In the genomic region with DNA sequence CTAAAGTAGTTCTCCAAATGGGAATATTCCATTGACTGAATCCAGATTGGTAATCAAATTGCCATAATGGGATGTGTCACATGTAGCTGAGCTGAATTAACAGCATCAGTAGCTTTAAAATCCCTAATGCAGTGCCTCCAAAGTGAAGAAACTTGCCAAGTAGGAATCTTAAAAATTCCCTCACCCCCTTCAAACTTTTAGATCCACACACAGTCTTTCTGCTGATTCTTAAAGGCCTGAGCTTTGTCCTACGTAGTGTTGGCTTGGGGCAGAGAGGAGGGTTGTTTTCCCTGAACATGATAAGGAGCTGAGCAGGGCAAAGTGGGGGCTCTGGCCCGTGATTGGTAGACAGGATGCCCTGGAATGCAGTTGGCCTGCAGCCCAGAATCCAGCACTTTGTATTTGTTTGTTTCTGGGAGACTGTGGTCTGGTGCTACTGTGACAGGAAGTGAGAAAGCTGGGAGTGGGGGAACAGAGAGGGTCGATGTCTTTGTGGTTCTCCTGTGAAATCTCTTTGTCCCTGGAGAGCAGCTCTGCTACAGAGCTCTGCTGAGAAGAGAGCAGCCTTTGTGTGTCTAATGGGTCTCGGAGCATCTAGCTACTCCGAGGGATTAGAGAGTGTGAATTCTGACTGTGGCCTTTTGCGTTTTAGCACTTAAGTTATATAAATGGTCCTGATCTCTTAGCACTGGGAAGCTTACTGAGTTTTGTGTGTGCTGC, we compare ENCODE assay signal across 7 cellular contexts. TPM values are rescaled to one million over a fixed set of nuclear protein-coding genes. Genes with fewer than 3 reads are reported as not detected.
DNase-seq lines count a peak whose midpoint lies in the region; ATAC-seq, FAIRE-seq and TF ChIP-seq lines count a peak whose summit lies in the region.

No MANE protein-coding gene starts in this region.

- no peaks in the 10 kb centered on the region for H3K9me2 ChIP-seq in HCT116 (ENCODE audit: insufficient read depth)

- H3K27ac ChIP-seq in HCT116 (ENCODE audit: low read depth, low read length) (peak overlapping the region; percentile 89), esophagus (ENCODE audit: low read depth in 2 of 2, low read length in 1 of 2) (peak overlapping the region; percentile 87 to 96), mucosa of rectum (ENCODE audit: low read depth in 2 of 2, low read length in 2 of 2) (peak overlapping the region; percentile 94 to 95), aorta (ENCODE audit: low read depth in 1 of 2, low read length in 2 of 2) (peak overlapping the region; percentile 91 to 99)

- TF ChIP-seq RAD21 in HCT116 (IDR thresholded peaks at IDR 0.05; ENCODE audit: low read depth), result 0 out of 2 replicates have a peak, but pooled peaks have one; percentile 7

- peaks cover 100% of the 10 kb centered on the region for H3K79me2 ChIP-seq in HCT116 (ENCODE audit: insufficient read depth, low read length)

- H3K9me3 ChIP-seq in HCT116 (ENCODE audit: control insufficient read depth in 1 of 2, insufficient read depth in 1 of 2, low read depth in 1 of 2, low read length in 2 of 2) (no peaks in the 10 kb centered on the region), esophagus (ENCODE audit: control insufficient read depth in 2 of 2, insufficient read depth in 1 of 2, low read depth in 1 of 2, low read length in 1 of 2) (no peaks in the 10 kb centered on the region), mucosa of rectum (ENCODE audit: control insufficient read depth in 2 of 2, low read length in 2 of 2) (no peaks in the 10 kb centered on the region), aorta (ENCODE audit: control insufficient read depth, low read length) (no peaks in the 10 kb centered on the region)

- POLR2A ChIA-PET in HCT116 (lab: Charles Lee), result interaction anchor here (0.7 to 2.8 kb wide), 9 partner anchors 8 to 798 kb away, joined by 3 to 22 read pairs (median 6); a partner anchor contains a TSS

- WGBS in esophagus, 2 donors, result 10 to 11% methylated on average over 6 of the region's 6 CpGs
- 1% methylated on average over 6 of the region's 6 CpGs for WGBS in aorta, 2 donors

- RAD21 ChIA-PET in HCT116 (lab: Charles Lee; ENCODE audit: low non-redundant PET in 1 of 2, low total read pairs in 2 of 2, uncharacterized antibody in 2 of 2, unreplicated experiment in 2 of 2), result interaction anchor here (0.9 to 1.5 kb wide), 4 partner anchors 17 to 22 kb away, joined by 3 to 7 read pairs (median 4); a partner anchor contains a TSS

- no peak overlapping the region for H2AFZ ChIP-seq in HCT116 (ENCODE audit: low read depth, low read length, poor library complexity, severe bottlenecking)

- H3K9ac ChIP-seq in HCT116 (ENCODE audit: low read length) (peak overlapping the region; percentile 69), mucosa of rectum (ENCODE audit: low read depth in 1 of 2, low read length in 2 of 2) (peak overlapping the region; percentile 74 to 76)

- intact Hi-C loops in HCT116 (cut with micrococcal nuclease), result loop anchor here (2.0 kb wide), 1 partner anchor 16 kb away; no protein-coding TSS in a partner anchor
- intact Hi-C loops in aorta (cut with DNase I), result no loop called here

- TF ChIP-seq CTCF in HCT116 (IDR thresholded peaks at IDR 0.05 in 2 of 3, conservative IDR thresholded peaks at IDR 0.05 in 1 of 3; ENCODE audit: borderline replicate concordance in 1 of 3, insufficient read depth in 1 of 3, low read depth in 2 of 3, low read length in 2 of 3), result no peak

- peak overlapping the region; percentile 28 to 49 for H3K4me3 ChIP-seq in HCT116 (replicated peaks in 1 of 2; ENCODE audit: low read depth in 1 of 2, low read length in 2 of 2)
- H3K4me3 ChIP-seq in esophagus (ENCODE audit: low read depth in 1 of 2, low read length in 2 of 2), result peak overlapping the region in 1 of 2 donors; percentile 31
- H3K4me3 ChIP-seq in mucosa of rectum (ENCODE audit: low read length in 2 of 2), result peak overlapping the region; percentile 50 to 60
- H3K4me3 ChIP-seq in aorta (ENCODE audit: low read length in 2 of 2), result peak overlapping the region; percentile 12 to 43

- CTCF ChIA-PET in HCT116 (lab: Charles Lee), result interaction anchor here (0.9 to 4.5 kb wide), 3 partner anchors 17 to 27 kb away, joined by 3 to 30 read pairs (median 12); a partner anchor contains a TSS

- DNase-seq in HCT116 (ENCODE audit: low read depth, low spot score) (peak; percentile 89), RKO (ENCODE audit: low spot score) (peak; percentile 60), aorta (peak; percentile 90 to 91), GM19238 (ENCODE audit: insufficient read length, low spot score) (no peak), GM19239 (ENCODE audit: insufficient read length, low spot score) (no peak)

- peak; percentile 81 for ATAC-seq in HCT116
- ATAC-seq in aorta (ENCODE audit: low FRiP score), result peak; percentile 88

- no TSS peak for BruUV-seq in HCT116 (replicated peaks; lab: Mats Ljungman, UMichigan)

- no peaks in the 10 kb centered on the region; the same call in 1 of the 2 replicates for H4K20me1 ChIP-seq in HCT116 (ENCODE audit: insufficient read depth)

- TF ChIP-seq POLR2A in HCT116 (IDR thresholded peaks at IDR 0.05; ENCODE audit: borderline replicate concordance, extremely low read depth, insufficient read depth, insufficient read length), result no peak

- no peaks in the 10 kb centered on the region for H3K36me3 ChIP-seq in HCT116 (ENCODE audit: control insufficient read depth in 1 of 2, insufficient read depth in 2 of 2, low read length in 2 of 2)
- no peaks in the 10 kb centered on the region for H3K36me3 ChIP-seq in esophagus (ENCODE audit: control insufficient read depth in 2 of 2, insufficient read depth in 2 of 2, low read length in 1 of 2)
- no peaks in the 10 kb centered on the region for H3K36me3 ChIP-seq in mucosa of rectum (ENCODE audit: control insufficient read depth in 2 of 2, insufficient read depth in 2 of 2, low read length in 2 of 2)
- H3K36me3 ChIP-seq in aorta (ENCODE audit: control insufficient read depth in 1 of 2, insufficient read depth in 2 of 2, low read length in 1 of 2), result no peaks in the 10 kb centered on the region

- FAIRE-seq in GM19239 (lab: Jason Lieb, UNC), result no peak

- H3K4me2 ChIP-seq in HCT116 (ENCODE audit: low read length), result peak overlapping the region; percentile 72

- H3K27me3 ChIP-seq in HCT116 (ENCODE audit: insufficient read depth, low read length) (no peaks in the 10 kb centered on the region), esophagus (ENCODE audit: control insufficient read depth in 1 of 2, insufficient read depth in 2 of 2, low read length in 2 of 2) (no peaks in the 10 kb centered on the region), mucosa of rectum (ENCODE audit: control insufficient read depth in 2 of 2, insufficient read depth in 2 of 2, low read length in 2 of 2) (no peaks in the 10 kb centered on the region), aorta (ENCODE audit: control insufficient read depth in 1 of 2, insufficient read depth in 2 of 2, low read length in 1 of 2) (no peaks in the 10 kb centered on the region)

- H3K4me1 ChIP-seq in HCT116 (ENCODE audit: control insufficient read depth in 1 of 2, insufficient read depth in 2 of 2, low read length in 2 of 2) (peaks cover 88 to 98% of the 10 kb centered on the region in 2 experiments), esophagus (ENCODE audit: control insufficient read depth in 2 of 2, insufficient read depth in 2 of 2, low read length in 1 of 2) (peaks cover 8 to 10% of the 10 kb centered on the region in 2 donors), mucosa of rectum (ENCODE audit: control insufficient read depth in 2 of 2, insufficient read depth in 2 of 2, low read length in 2 of 2) (peaks cover 73 to 89% of the 10 kb centered on the region in 2 donors), aorta (ENCODE audit: control insufficient read depth in 1 of 2, insufficient read depth in 2 of 2, low read length in 2 of 2) (peaks cover 16 to 32% of the 10 kb centered on the region in 2 donors)

TF ChIP-seq in HCT116, 20 proteins besides CTCF, POLR2A, EP300 and RAD21 (continues in another document):
- TF ChIP-seq, protein P1, sequence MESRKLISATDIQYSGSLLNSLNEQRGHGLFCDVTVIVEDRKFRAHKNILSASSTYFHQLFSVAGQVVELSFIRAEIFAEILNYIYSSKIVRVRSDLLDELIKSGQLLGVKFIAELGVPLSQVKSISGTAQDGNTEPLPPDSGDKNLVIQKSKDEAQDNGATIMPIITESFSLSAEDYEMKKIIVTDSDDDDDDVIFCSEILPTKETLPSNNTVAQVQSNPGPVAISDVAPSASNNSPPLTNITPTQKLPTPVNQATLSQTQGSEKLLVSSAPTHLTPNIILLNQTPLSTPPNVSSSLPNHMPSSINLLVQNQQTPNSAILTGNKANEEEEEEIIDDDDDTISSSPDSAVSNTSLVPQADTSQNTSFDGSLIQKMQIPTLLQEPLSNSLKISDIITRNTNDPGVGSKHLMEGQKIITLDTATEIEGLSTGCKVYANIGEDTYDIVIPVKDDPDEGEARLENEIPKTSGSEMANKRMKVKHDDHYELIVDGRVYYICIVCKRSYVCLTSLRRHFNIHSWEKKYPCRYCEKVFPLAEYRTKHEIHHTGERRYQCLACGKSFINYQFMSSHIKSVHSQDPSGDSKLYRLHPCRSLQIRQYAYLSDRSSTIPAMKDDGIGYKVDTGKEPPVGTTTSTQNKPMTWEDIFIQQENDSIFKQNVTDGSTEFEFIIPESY (IDR thresholded peaks at IDR 0.05; ENCODE audit: extremely low read depth, insufficient replicate concordance, low read length), result no peak
- TF ChIP-seq POLR2AphosphoS5 (IDR thresholded peaks at IDR 0.05; ENCODE audit: low read depth, low read length) (peak; percentile 68), EZH2 (IDR thresholded peaks at IDR 0.05) (no peak), FOSL1 (IDR thresholded peaks at IDR 0.05; ENCODE audit: low read depth) (peak; percentile 48; the same call in 1 of the 2 replicates), CEBPB (IDR thresholded peaks at IDR 0.05; ENCODE audit: low read depth) (0 out of 2 replicates have a peak, but pooled peaks have one; percentile 23), CBX3 (IDR thresholded peaks at IDR 0.05; ENCODE audit: low read depth) (peak; percentile 76; the same call in 1 of the 2 replicates), EZH2phosphoT487 (IDR thresholded peaks at IDR 0.05; ENCODE audit: borderline replicate concordance) (no peak)

RNA-seq across cellular contexts. Expression of a gene that starts 16.9 kb away (rescaled TPM):
- total RNA-seq in HCT116 (2021; ENCODE audit: unreplicated experiment), result 157 TPM
- 94.8 and 163 TPM in 2 replicates for polyA plus RNA-seq in HCT116 (2012)
- polyA plus RNA-seq in esophagus, result 100 to 1,000 TPM in 1 of 2 donors, 10 to 100 TPM in 1; 89.7 to 125 TPM
- total RNA-seq in aorta, result 100 to 1,000 TPM; 167 to 213 TPM
- polyA plus RNA-seq in aorta, result 10 to 100 TPM; 31.6 to 35.8 TPM

RNA-seq across cellular contexts. Expression of a gene that starts 26.9 kb away (rescaled TPM):
- total RNA-seq in HCT116 (2021; ENCODE audit: unreplicated experiment), result not detected
- 0.09 and 0.11 TPM in 2 replicates for polyA plus RNA-seq in HCT116 (2012)
- polyA plus RNA-seq in esophagus, result under 1 TPM in 1 of 2 donors, not detected in 1; 0.02 TPM
- not detected for total RNA-seq in aorta
- under 1 TPM in 1 of 2 donors, not detected in 1; 0.05 TPM for polyA plus RNA-seq in aorta

RNA-seq across cellular contexts. Expression of a gene that starts 37.2 kb away (rescaled TPM):
- 194 TPM for total RNA-seq in HCT116 (2021; ENCODE audit: unreplicated experiment)
- polyA plus RNA-seq in HCT116 (2012), result 149 and 178 TPM in 2 replicates
- 100 to 1,000 TPM in 1 of 2 donors, 10 to 100 TPM in 1; 87.4 to 115 TPM for polyA plus RNA-seq in esophagus
- total RNA-seq in aorta, result 10 to 100 TPM; 65.0 to 75.1 TPM
- 100 to 1,000 TPM; 126 to 158 TPM for polyA plus RNA-seq in aorta

Comparison
In these comparisons a context has a peak if more than half of its experiments do, and no peak if none do; other contexts are left out.
1. DNase-seq: peak in HCT116 (single experiment), RKO (single experiment) and aorta (2 of 2); none in GM19238 (single experiment) and GM19239 (single experiment).
2. Peak in every context shown above with its lines, with median percentiles within 50 percentile points of each other: H3K27ac ChIP-seq.